ENCODE assay signal across 1 cellular context in genomic region chr22:32631507-32632245, GRCh38.
TF ChIP-seq lines count a peak whose summit lies in the region.

No MANE protein-coding gene starts in this region.

TF ChIP-seq in GM12878, 131 proteins besides CTCF, POLR2A, EP300 and RAD21 (continued from another document):
- TF ChIP-seq ZSCAN29 (IDR thresholded peaks at IDR 0.05) (no peak), IRF4 (IDR thresholded peaks at IDR 0.05; ENCODE audit: low read depth, low read length) (no peak), ZZZ3 (IDR thresholded peaks at IDR 0.05; ENCODE audit: control insufficient read depth, insufficient read length, low read depth) (no peak), TCF12 (IDR thresholded peaks at IDR 0.05; ENCODE audit: low read depth, low read length) (no peak), IRF5 (IDR thresholded peaks at IDR 0.05; ENCODE audit: borderline replicate concordance) (no peak)
